Comparison of ENCODE assay signal across 25 cellular contexts in the genomic region with DNA sequence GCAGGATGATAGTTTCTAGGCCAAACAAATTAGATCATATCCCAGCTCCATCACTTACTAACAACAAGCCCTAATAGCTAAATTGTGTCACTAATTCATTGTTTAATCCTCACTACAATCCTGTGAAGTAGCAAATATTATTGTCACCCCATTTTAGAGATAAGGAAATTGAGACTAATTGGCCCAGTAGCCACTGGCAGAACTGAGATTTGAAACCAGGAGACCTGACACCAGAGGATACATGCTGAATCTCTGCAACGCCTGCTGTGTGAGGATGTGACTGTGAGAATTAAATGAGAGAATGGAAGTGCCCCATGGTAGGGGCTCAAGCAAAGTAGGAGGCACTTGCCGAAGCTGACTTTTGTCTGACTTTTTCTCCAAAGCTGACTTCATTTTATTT.
"Had no signal": no experiment of that assay in that cellular context is flagged by ENCODE, and none has a peak within 500 bp of the region (broad histone marks: within the 10 kb centered on the region; RNA-seq: fewer than 3 reads in every experiment).

No MANE protein-coding gene starts in this region.

- H3K9me3 ChIP-seq: ovary, psoas muscle, right lobe of liver, sigmoid colon, suprapubic skin, testis, tibial artery, transverse colon, upper lobe of right lung, uterus had no signal

- H3K9ac ChIP-seq: neural progenitor cell had no signal

- H3K4me3 ChIP-seq: neural progenitor cell, ovary, psoas muscle, right lobe of liver, sigmoid colon, suprapubic skin, testis, tibial artery, transverse colon, upper lobe of right lung, uterus had no signal

- DNase-seq: naive thymus-derived CD4-positive, alpha-beta T cell; natural killer cell; occipital lobe; ovary; psoas muscle; right cardiac atrium; right lobe of liver; sigmoid colon; small intestine; stimulated activated CD4-positive, alpha-beta T cell treated with anti-CD3 and anti-CD28 coated beads, Interleukin-15, amount 100 ng/mL, for 24 hours; stimulated activated CD4-positive, alpha-beta T cell treated with anti-CD3 and anti-CD28 coated beads, Interleukin-2, amount 100 ng/mL, for 24 hours; stimulated activated CD4-positive, alpha-beta T cell treated with anti-CD3 and anti-CD28 coated beads, Interleukin-2, amount 100 ng/mL, for 48 hours; stimulated activated CD4-positive, alpha-beta T cell treated with anti-CD3 and anti-CD28 coated beads, Interleukin-4, amount 100 ng/mL, for 24 hours; stimulated activated naive B cell treated with anti-CD40 and anti-IgM and Interleukin-4, amounts not matched to agents 10 μg/mL and 1 μg/mL and 100 μg/mL, for 72 hours; stimulated activated naive CD4-positive, alpha-beta T cell treated with Interleukin-2 at 50 U/mL for 16 hours; stimulated activated naive CD8-positive, alpha-beta T cell treated with anti-CD3 and anti-CD28 coated beads, Interleukin-15, amount 100 ng/mL, for 72 hours; substantia nigra; testis; tibial artery; transverse colon; upper lobe of right lung; uterus had no signal

- H3K27me3 ChIP-seq: neural progenitor cell, ovary, right lobe of liver, sigmoid colon, suprapubic skin, testis, tibial artery, transverse colon, upper lobe of right lung, uterus had no signal

- H3K4me2 ChIP-seq: neural progenitor cell had no signal

- ATAC-seq: naive thymus-derived CD4-positive, alpha-beta T cell; natural killer cell; psoas muscle; right cardiac atrium; right lobe of liver; stimulated activated effector memory CD8-positive, alpha-beta T cell treated with anti-CD3 and anti-CD28 coated beads, Interleukin-12 subunit alpha, Interleukin-12 subunit beta, amount 100 ng/mL, for 72 hours; stimulated activated naive B cell treated with anti-CD40 and anti-IgM and Interleukin-4, amounts not matched to agents 10 μg/mL and 1 μg/mL and 100 μg/mL, for 72 hours; stimulated activated naive CD8-positive, alpha-beta T cell treated with anti-CD3 and anti-CD28 coated beads, Interleukin-15, amount 100 ng/mL, for 72 hours; upper lobe of right lung had no signal

- H3K4me1 ChIP-seq: psoas muscle, sigmoid colon, suprapubic skin, testis, tibial artery, transverse colon, upper lobe of right lung, uterus had no signal

- H3K36me3 ChIP-seq: neural progenitor cell, ovary, right lobe of liver, sigmoid colon, suprapubic skin, tibial artery, transverse colon, upper lobe of right lung, uterus had no signal

- H3K27ac ChIP-seq: neural progenitor cell, ovary, psoas muscle, right lobe of liver, sigmoid colon, suprapubic skin, testis, tibial artery, transverse colon, upper lobe of right lung, uterus had no signal
